Comparison of ENCODE assay signal across 28 cellular contexts in genomic region chr15:49052662-49053061, GRCh38.
"Had no signal": no experiment of that assay in that cellular context is flagged by ENCODE, and none has a peak within 500 bp of the region (broad histone marks: within the 10 kb centered on the region; RNA-seq: fewer than 3 reads in every experiment).

No MANE protein-coding gene starts in this region.

- H3K36me3 ChIP-seq: colonic mucosa, esophagus muscularis mucosa, esophagus squamous epithelium, gastrocnemius medialis, gastroesophageal sphincter, heart left ventricle, heart right ventricle had no signal

- FAIRE-seq: colon, endometrium, endothelial cell of umbilical vein, frontal cortex had no signal

- H3K27me3 ChIP-seq: colonic mucosa, dorsolateral prefrontal cortex, esophagus muscularis mucosa, esophagus squamous epithelium, foreskin keratinocyte, gastrocnemius medialis, gastroesophageal sphincter, heart left ventricle, heart right ventricle had no signal

- DNase-seq: colonic mucosa; cortex of kidney; dermis blood vessel endothelial cell; dorsolateral prefrontal cortex; effector CD4-positive, alpha-beta T cell; effector CD8-positive, alpha-beta T cell; effector memory CD4-positive, alpha-beta T cell; effector memory CD8-positive, alpha-beta T cell; endodermal cell; erythroblast; esophagus squamous epithelium; foreskin fibroblast; foreskin keratinocyte; foreskin melanocyte; gastrocnemius medialis; glutamatergic neuron; head of caudate nucleus; heart left ventricle; heart right ventricle had no signal

- H3K4me3 ChIP-seq: colonic mucosa, coronary artery, dorsolateral prefrontal cortex, esophagus muscularis mucosa, esophagus squamous epithelium, gastrocnemius medialis, gastroesophageal sphincter, heart left ventricle, heart right ventricle had no signal

- H3K27ac ChIP-seq: colonic mucosa, coronary artery, dorsolateral prefrontal cortex, epithelial cell of prostate, esophagus muscularis mucosa, esophagus squamous epithelium, foreskin keratinocyte, gastrocnemius medialis, gastroesophageal sphincter, heart left ventricle, heart right ventricle had no signal

- H3K4me1 ChIP-seq: colonic mucosa, esophagus muscularis mucosa, esophagus squamous epithelium, foreskin keratinocyte, gastrocnemius medialis, gastroesophageal sphincter had no signal

- H3K9me3 ChIP-seq: colonic mucosa, esophagus muscularis mucosa, esophagus squamous epithelium, gastrocnemius medialis, gastroesophageal sphincter, heart left ventricle, heart right ventricle had no signal

- ATAC-seq: effector memory CD8-positive, alpha-beta T cell; esophagus mucosa; foreskin keratinocyte; gastrocnemius medialis; gastroesophageal sphincter; heart left ventricle; heart right ventricle had no signal
